Comparison of ENCODE assay signal across 12 cellular contexts in the genomic region with DNA sequence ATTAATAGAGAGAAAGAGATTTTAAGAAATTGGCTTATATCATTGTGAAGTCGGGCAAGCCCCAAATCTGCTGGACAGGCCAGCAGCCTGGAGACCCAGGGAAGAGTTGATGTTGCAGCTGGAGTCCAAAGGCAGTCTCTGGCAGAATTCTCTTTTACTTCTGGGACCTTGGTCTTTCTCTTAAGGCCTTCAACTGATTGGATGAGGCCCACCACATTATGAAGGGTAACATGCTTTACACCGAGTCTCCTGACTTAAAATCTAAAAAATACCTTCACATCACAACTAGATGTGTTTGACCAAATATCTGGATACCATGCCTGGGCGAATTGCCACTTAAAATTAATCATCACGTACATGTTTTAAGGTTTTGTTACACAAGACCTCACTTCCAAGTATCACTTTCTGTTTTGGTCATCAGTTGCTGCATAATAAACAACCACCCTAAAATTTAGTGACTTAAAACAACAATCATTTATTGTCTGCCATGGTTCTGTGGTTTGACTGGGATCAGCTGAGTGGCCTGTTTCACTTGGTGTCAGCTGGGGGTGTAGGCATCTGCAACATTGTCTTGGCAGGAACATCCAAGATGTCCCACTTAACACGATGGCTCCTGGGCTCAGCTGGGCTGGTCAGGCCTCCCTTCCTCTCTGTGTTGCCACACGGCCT. TPM values are rescaled to one million over a fixed set of nuclear protein-coding genes. Genes with fewer than 3 reads are reported as not detected.
DNase-seq lines count a peak whose midpoint lies in the region; ATAC-seq and TF ChIP-seq lines count a peak whose summit lies in the region.
"Had no signal": no experiment of that assay in that cellular context is flagged by ENCODE, and none has a peak within 500 bp of the region (broad histone marks: within the 10 kb centered on the region; RNA-seq: fewer than 3 reads in every experiment).

No MANE protein-coding gene starts in this region.

- ATAC-seq in HG02759 (IDR thresholded peaks at IDR 0.05; ENCODE audit: unreplicated experiment) (peak; percentile 33), natural killer cell (peak; percentile 24 to 40 (median 27))

- no peaks in the 10 kb centered on the region for H3K9me3 Mint-ChIP-seq in natural killer cell

- H3K4me3 Mint-ChIP-seq in natural killer cell = peak overlapping the region; percentile 91

- H3K27ac ChIP-seq in dorsolateral prefrontal cortex = no peak overlapping the region
- H3K27ac ChIP-seq: vagina had no signal

- no peak overlapping the region for H3K4me3 ChIP-seq in dorsolateral prefrontal cortex
- H3K4me3 ChIP-seq: vagina had no signal

- H3K27me3 ChIP-seq in dorsolateral prefrontal cortex = peaks cover 0 to 21% (median 0%) of the 10 kb centered on the region in 45 donors
- H3K27me3 ChIP-seq: vagina had no signal

- H3K36me3 Mint-ChIP-seq in natural killer cell = peaks cover 30% of the 10 kb centered on the region

- peaks cover 73 to 74% of the 10 kb centered on the region in 2 donors for H3K4me1 Mint-ChIP-seq in natural killer cell

- intact Hi-C loops in natural killer cell (cut with micrococcal nuclease) = no loop called here
- intact Hi-C loops in dorsolateral prefrontal cortex (cut with DNase I) = loop anchor here in 1 of 2 donors (10.0 kb wide), 1 partner anchor 307 kb away; no protein-coding TSS in a partner anchor

- peak; percentile 56 for DNase-seq in activated CD4-positive, alpha-beta T cell treated with anti-CD3 and anti-CD28 coated beads for 48 hours
- DNase-seq in activated CD4-positive, alpha-beta T cell treated with anti-CD3 and anti-CD28 coated beads, Interleukin-2, amount 50 U/mL, for 4 hours = no peak
- peak; percentile 66 for DNase-seq in RPMI8226
- no peak for DNase-seq in natural killer cell
- DNase-seq in COLO668 (lab: John Stamatoyannopoulos, UW; ENCODE audit: unreplicated experiment) = no peak
- no peak for DNase-seq in dorsolateral prefrontal cortex
- DNase-seq in T1000 (lab: John Stamatoyannopoulos, UW) = no peak
- DNase-seq: NCI-H1092 treated with DMSO at 0.1 percent for 48 hours, small intestine had no signal

- no peaks in the 10 kb centered on the region for H3K27me3 Mint-ChIP-seq in natural killer cell (ENCODE audit: low read depth in 2 of 2)

- TF ChIP-seq CTCF in natural killer cell (IDR thresholded peaks at IDR 0.05) (no peak), dorsolateral prefrontal cortex (IDR thresholded peaks at IDR 0.05 in 54 of 56, conservative IDR thresholded peaks at IDR 0.05 in 2 of 56; ENCODE audit: low read depth in 1 of 56, partially characterized antibody in 56 of 56) (no peak)

- H3K27ac Mint-ChIP-seq in natural killer cell = peak overlapping the region; percentile 83 to 86

RNA-seq across cellular contexts. Expression of gene CD38, which starts 3.4 kb away (rescaled TPM):
- total RNA-seq in natural killer cell (100 to 1,000 TPM in 1 of 3 donors, 10 to 100 TPM in 2; 91.8 to 124 (median 98.8) TPM), dorsolateral prefrontal cortex (10 to 100 TPM in 37 of 120 experiments, 1 to 10 TPM in 83; 1.1 to 23.5 (median 7.0) TPM)
- total RNA-seq: A673 had no signal

Comparison
In these comparisons a context has a peak if more than half of its experiments do, and no peak if none do; other contexts are left out.
1. DNase-seq: peak in activated CD4-positive, alpha-beta T cell treated with anti-CD3 and anti-CD28 coated beads for 48 hours (single experiment) and RPMI8226 (single experiment); none in activated CD4-positive, alpha-beta T cell treated with anti-CD3 and anti-CD28 coated beads, Interleukin-2, amount 50 U/mL, for 4 hours (0 of 2), natural killer cell (single experiment), COLO668 (single experiment), dorsolateral prefrontal cortex (0 of 10) and T1000 (single experiment).